In genomic region chr22:50188356-50188755, GRCh38 we compare ENCODE assay signal across 1 cellular context.
TF ChIP-seq lines count a peak whose summit lies in the region.

No MANE protein-coding gene starts in this region.

TF ChIP-seq in GM12878, 131 proteins besides CTCF, POLR2A, EP300 and RAD21:
- no peak for TF ChIP-seq HCFC1 (IDR thresholded peaks at IDR 0.05; ENCODE audit: low read length)
- TF ChIP-seq GATAD2B (conservative IDR thresholded peaks at IDR 0.05; ENCODE audit: low read depth) = no peak
- TF ChIP-seq TCF12 (IDR thresholded peaks at IDR 0.05; ENCODE audit: low read depth, low read length) = no peak
- TF ChIP-seq MAX (IDR thresholded peaks at IDR 0.05; ENCODE audit: low read depth, low read length) = no peak
- no peak for TF ChIP-seq POLR2AphosphoS5 (IDR thresholded peaks at IDR 0.05; ENCODE audit: low read length)
- no peak for TF ChIP-seq EZH2 (IDR thresholded peaks at IDR 0.05; ENCODE audit: borderline replicate concordance, control insufficient read depth, low read depth, low read length)
- no peak for TF ChIP-seq ZBTB40 (IDR thresholded peaks at IDR 0.05; ENCODE audit: borderline replicate concordance)
- no peak for TF ChIP-seq STAT1 (conservative IDR thresholded peaks at IDR 0.05)
- no peak for TF ChIP-seq USF2 (IDR thresholded peaks at IDR 0.05; ENCODE audit: borderline replicate concordance, low read depth, low read length)
- TF ChIP-seq ZBED1 (IDR thresholded peaks at IDR 0.05; ENCODE audit: borderline replicate concordance) = no peak
- no peak for TF ChIP-seq MTA2 (IDR thresholded peaks at IDR 0.05; ENCODE audit: low read depth)
- TF ChIP-seq RFX5 (IDR thresholded peaks at IDR 0.05; ENCODE audit: low read depth, low read length) = no peak
- no peak for TF ChIP-seq NRF1 (conservative IDR thresholded peaks at IDR 0.05; ENCODE audit: low read depth, low read length)
